ENCODE assay signal across 20 cellular contexts in genomic region chr15:42048821-42049200, GRCh38. TPM values are rescaled to one million over a fixed set of nuclear protein-coding genes. Genes with fewer than 3 reads are reported as not detected.
"Had no signal": no experiment of that assay in that cellular context is flagged by ENCODE, and none has a peak within 500 bp of the region (broad histone marks: within the 10 kb centered on the region; RNA-seq: fewer than 3 reads in every experiment).

No MANE protein-coding gene starts in this region.

- H3K4me1 ChIP-seq: sigmoid colon had no signal

- H3K36me3 Mint-ChIP-seq: activated naive CD8-positive, alpha-beta T cell; natural killer cell treated with Interleukin-12 subunit alpha and Interleukin-12 subunit beta and Interleukin-15 and Interleukin-18, amount 100 ng/mL, for 72 hours had no signal

- H3K27ac Mint-ChIP-seq: activated CD4-positive, alpha-beta memory T cell treated with anti-CD3 and anti-CD28 coated beads, Interleukin-2, amount 10 ng/mL, durations not matched to agents 7 days and 5 days; activated naive CD8-positive, alpha-beta T cell; natural killer cell treated with Interleukin-12 subunit alpha and Interleukin-12 subunit beta and Interleukin-15 and Interleukin-18, amount 100 ng/mL, for 72 hours; progenitor cell of endocrine pancreas; T-helper 17 cell had no signal

- H3K27ac ChIP-seq: coronary artery, heart left ventricle, left lung, sigmoid colon had no signal

- H3K9me3 ChIP-seq: gastrocnemius medialis, heart left ventricle, left lung, sigmoid colon had no signal

- H3K4me3 ChIP-seq: coronary artery, gastrocnemius medialis, heart left ventricle, left lung, sigmoid colon had no signal

- H3K4me3 Mint-ChIP-seq: activated CD4-positive, alpha-beta memory T cell treated with anti-CD3 and anti-CD28 coated beads, Interleukin-2, amount 10 ng/mL, durations not matched to agents 7 days and 5 days; activated naive CD8-positive, alpha-beta T cell; central memory CD8-positive, alpha-beta T cell; natural killer cell treated with Interleukin-12 subunit alpha and Interleukin-12 subunit beta and Interleukin-15 and Interleukin-18, amount 100 ng/mL, for 72 hours; T-helper 17 cell had no signal

- H3K36me3 ChIP-seq: gastrocnemius medialis, heart left ventricle, left lung, sigmoid colon had no signal

- DNase-seq: activated CD4-positive, alpha-beta memory T cell treated with anti-CD3 and anti-CD28 coated beads, Interleukin-2, amount 10 ng/mL, durations not matched to agents 7 days and 5 days; activated CD4-positive, alpha-beta T cell treated with anti-CD3 and anti-CD28 coated beads for 4 hours; activated gamma-delta T cell; amniotic stem cell; gastrocnemius medialis; heart left ventricle; left lung; mesenchymal stem cell; occipital lobe; sigmoid colon; stimulated activated CD4-positive, alpha-beta T cell treated with anti-CD3 and anti-CD28 coated beads, Interleukin-12 subunit alpha, Interleukin-12 subunit beta, amount 100 ng/mL, for 4 hours; stimulated activated CD4-positive, alpha-beta T cell treated with anti-CD3 and anti-CD28 coated beads, Interleukin-2, amount 100 ng/mL, for 24 hours; T-helper 17 cell had no signal

- H3K27me3 Mint-ChIP-seq: activated naive CD8-positive, alpha-beta T cell had no signal

- FAIRE-seq: endothelial cell of umbilical vein, islet of Langerhans had no signal

- H3K4me1 Mint-ChIP-seq: central memory CD8-positive, alpha-beta T cell had no signal

- H3K27me3 ChIP-seq: gastrocnemius medialis, heart left ventricle, left lung had no signal

- ATAC-seq: gastrocnemius medialis, heart left ventricle, left lung, T-helper 17 cell had no signal

- H3K9me3 Mint-ChIP-seq: activated CD4-positive, alpha-beta memory T cell treated with anti-CD3 and anti-CD28 coated beads, Interleukin-2, amount 10 ng/mL, durations not matched to agents 7 days and 5 days; central memory CD8-positive, alpha-beta T cell; natural killer cell treated with Interleukin-12 subunit alpha and Interleukin-12 subunit beta and Interleukin-15 and Interleukin-18, amount 100 ng/mL, for 72 hours had no signal

RNA-seq across cellular contexts. Expression of gene PLA2G4E, which starts 28.0 kb away (rescaled TPM):
- total RNA-seq: activated CD4-positive, alpha-beta memory T cell treated with anti-CD3 and anti-CD28 coated beads, Interleukin-2, amount 10 ng/mL, durations not matched to agents 7 days and 5 days; endothelial cell of umbilical vein; gastrocnemius medialis; natural killer cell treated with Interleukin-12 subunit alpha and Interleukin-12 subunit beta and Interleukin-15 and Interleukin-18, amount 100 ng/mL, for 72 hours; occipital lobe; progenitor cell of endocrine pancreas; sigmoid colon; T-helper 17 cell had no signal
- polyA plus RNA-seq: endothelial cell of umbilical vein had no signal

RNA-seq across cellular contexts. Expression of gene PLA2G4D, which starts 45.6 kb away (rescaled TPM):
- total RNA-seq: activated CD4-positive, alpha-beta memory T cell treated with anti-CD3 and anti-CD28 coated beads, Interleukin-2, amount 10 ng/mL, durations not matched to agents 7 days and 5 days; endothelial cell of umbilical vein; heart left ventricle; natural killer cell treated with Interleukin-12 subunit alpha and Interleukin-12 subunit beta and Interleukin-15 and Interleukin-18, amount 100 ng/mL, for 72 hours; occipital lobe; progenitor cell of endocrine pancreas; T-helper 17 cell had no signal
- polyA plus RNA-seq: endothelial cell of umbilical vein, heart left ventricle had no signal
